Comparison of ENCODE assay signal across 17 cellular contexts in the genomic region with DNA sequence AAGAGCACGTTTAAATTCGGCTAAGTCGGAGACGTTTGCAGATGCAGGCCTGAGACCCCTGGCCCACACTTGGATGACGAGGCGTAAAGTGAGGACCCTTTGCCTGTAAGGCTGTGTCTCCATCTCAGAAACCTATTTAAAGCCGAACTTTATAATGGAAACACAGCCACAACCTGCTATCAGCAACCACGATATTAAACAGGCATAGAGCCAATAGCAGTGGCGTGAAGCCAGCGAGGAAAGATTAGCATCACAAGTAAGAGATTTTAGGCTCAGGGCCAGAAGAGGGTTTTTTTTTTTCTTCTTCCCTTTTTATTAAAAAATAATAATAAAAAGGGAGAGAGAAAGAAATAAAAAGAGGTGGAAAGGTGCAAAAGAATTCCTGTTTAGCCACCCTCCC.
DNase-seq lines count a peak whose midpoint lies in the region; ATAC-seq, FAIRE-seq and TF ChIP-seq lines count a peak whose summit lies in the region.
"Had no signal": no experiment of that assay in that cellular context is flagged by ENCODE, and none has a peak within 500 bp of the region (broad histone marks: within the 10 kb centered on the region; RNA-seq: fewer than 3 reads in every experiment).

No MANE protein-coding gene starts in this region.

- H3K9me3 ChIP-seq in HAP-1, result no peaks in the 10 kb centered on the region
- H3K9me3 ChIP-seq in pancreas, result no peaks in the 10 kb centered on the region
- H3K9me3 ChIP-seq: gastrocnemius medialis, spleen, testis had no signal

- peak overlapping the region; percentile 53 to 83 for H3K27ac Mint-ChIP-seq in effector memory CD8-positive, alpha-beta T cell
- H3K27ac Mint-ChIP-seq: nephron progenitor cell had no signal

- no peaks in the 10 kb centered on the region for H3K27me3 Mint-ChIP-seq in effector memory CD8-positive, alpha-beta T cell
- H3K27me3 Mint-ChIP-seq: CD4-positive, alpha-beta memory T cell had no signal

- FAIRE-seq in pancreas (lab: Jason Lieb, UNC), result no peak

- H3K4me3 ChIP-seq in HAP-1 (no peak overlapping the region), pancreas (no peak overlapping the region)
- H3K4me3 ChIP-seq: gastrocnemius medialis, spleen, testis had no signal

- no peak for TF ChIP-seq CTCF in pancreas (IDR thresholded peaks at IDR 0.05)
- TF ChIP-seq CTCF in GM13977 (IDR thresholded peaks at IDR 0.05; ENCODE audit: extremely low read depth, insufficient read depth, missing control alignments), result no peak
- TF ChIP-seq CTCF in foreskin keratinocyte (conservative IDR thresholded peaks at IDR 0.05), result no peak

- WGBS in pancreas, 2 donors, result 9% methylated on average over 10 of the region's 10 CpGs

- H3K4me1 ChIP-seq in HAP-1, result peaks cover 15% of the 10 kb centered on the region
- peaks cover 19 to 30% (median 30%) of the 10 kb centered on the region in 3 donors for H3K4me1 ChIP-seq in pancreas
- no peaks in the 10 kb centered on the region for H3K4me1 ChIP-seq in foreskin keratinocyte

- peaks cover 18% of the 10 kb centered on the region for H3K36me3 Mint-ChIP-seq in effector memory CD8-positive, alpha-beta T cell (ENCODE audit: insufficient read depth)

- H3K27me3 ChIP-seq in HAP-1 (ENCODE audit: low read depth) (no peaks in the 10 kb centered on the region), pancreas (no peaks in the 10 kb centered on the region), foreskin keratinocyte (no peaks in the 10 kb centered on the region)
- H3K27me3 ChIP-seq: gastrocnemius medialis, spleen, testis had no signal

- ATAC-seq in effector memory CD8-positive, alpha-beta T cell (replicated peaks), result no peak
- ATAC-seq in pancreas, result peak; percentile 25 to 59 (median 42)
- no peak for ATAC-seq in foreskin keratinocyte
- ATAC-seq: gastrocnemius medialis had no signal

- H3K4me3 Mint-ChIP-seq in effector memory CD8-positive, alpha-beta T cell, result no peak overlapping the region
- H3K4me3 Mint-ChIP-seq: CD4-positive, alpha-beta memory T cell; nephron progenitor cell had no signal

- DNase-seq in HAP-1 (ENCODE audit: low spot score in 2 of 2) (peak; percentile 43 to 67), NCI-H69 (lab: John Stamatoyannopoulos, UW) (peak; percentile 16), pancreas (peak in 4 of 6 donors; percentile 51 to 76 (median 65)), MV-4-11 (lab: John Stamatoyannopoulos, UW) (no peak), HuH-7 (ENCODE audit: low spot score) (no peak), GM13977 (ENCODE audit: low spot score) (no peak), foreskin keratinocyte (no peak)
- DNase-seq in effector memory CD8-positive, alpha-beta T cell, result no peak
- DNase-seq: activated CD4-positive, CD25-positive, alpha-beta regulatory T cell treated with anti-CD3 and anti-CD28 coated beads, Interleukin-2, amount 50 U/mL, for 72 hours; activated T-cell treated with anti-CD3 and anti-CD28 coated beads, Interleukin-2, amount 50 U/mL, for 1 hour; CD4-positive, alpha-beta memory T cell; effector CD4-positive, alpha-beta T cell; gastrocnemius medialis; NCI-H1417 treated with DMSO at 0.1 percent for 48 hours; nephron progenitor cell; spleen had no signal

- H3K36me3 ChIP-seq in HAP-1 (replicated peaks), result no peaks in the 10 kb centered on the region
- H3K36me3 ChIP-seq in pancreas, result no peaks in the 10 kb centered on the region
- H3K36me3 ChIP-seq: gastrocnemius medialis had no signal

- H3K4me1 Mint-ChIP-seq in effector memory CD8-positive, alpha-beta T cell (ENCODE audit: low read depth in 2 of 2), result peaks cover 19 to 23% of the 10 kb centered on the region in 2 donors

- H3K9me3 Mint-ChIP-seq in effector memory CD8-positive, alpha-beta T cell, result no peaks in the 10 kb centered on the region
- H3K9me3 Mint-ChIP-seq: CD4-positive, alpha-beta memory T cell; nephron progenitor cell had no signal

- in situ Hi-C loops in HAP-1 (cut with MboI; ENCODE audit: low sequenced_read_pairs) (loop anchor here (10.0 kb wide), 1 partner anchor 232 kb away; the partner anchor contains the start of gene PITPNC1), GM13977 (cut with MboI; ENCODE audit: low pct_unique_long_range_greater_than_20kb, low sequenced_read_pairs, unreplicated experiment) (no loop called here)

- intact Hi-C loops in pancreas (cut with DNase I), result no loop called here

- peak overlapping the region in 3 of 4 donors; percentile 48 to 63 (median 50) for H3K27ac ChIP-seq in pancreas
- H3K27ac ChIP-seq in foreskin keratinocyte, result no peak overlapping the region
- H3K27ac ChIP-seq: spleen, testis had no signal

Comparison
In these comparisons a context has a peak if more than half of its experiments do, and no peak if none do; other contexts are left out.
1. DNase-seq: peak in HAP-1 (2 of 2), NCI-H69 (single experiment) and pancreas (4 of 6); none in effector memory CD8-positive, alpha-beta T cell (0 of 3), MV-4-11 (single experiment), HuH-7 (single experiment), GM13977 (single experiment) and foreskin keratinocyte (0 of 2).
2. ATAC-seq: peak in pancreas (4 of 4); none in effector memory CD8-positive, alpha-beta T cell (single experiment) and foreskin keratinocyte (single experiment).